ENCODE assay signal across 1 cellular context in genomic region chr1:234406871-234407270, GRCh38.
TF ChIP-seq lines count a peak whose summit lies in the region.

No MANE protein-coding gene starts in this region.

TF ChIP-seq in K562, 482 proteins besides CTCF, POLR2A, EP300 and RAD21 (continued from another document):
- no peak for TF ChIP-seq ARID3B (CRISPR knock-in tag; IDR thresholded peaks at IDR 0.05; ENCODE audit: borderline replicate concordance)
- TF ChIP-seq CHD2 (IDR thresholded peaks at IDR 0.05; ENCODE audit: low read depth, low read length) = no peak
- no peak for TF ChIP-seq NCOA6 (IDR thresholded peaks at IDR 0.05)
- no peak for TF ChIP-seq MAFK (IDR thresholded peaks at IDR 0.05; ENCODE audit: low read length)
- no peak for TF ChIP-seq BCL6 (CRISPR knock-in tag; IDR thresholded peaks at IDR 0.05)
- no peak for TF ChIP-seq ZNF75A (CRISPR knock-in tag; IDR thresholded peaks at IDR 0.05)
- peak; percentile 47; the same call in 1 of the 2 replicates for TF ChIP-seq TEAD4 (IDR thresholded peaks at IDR 0.05; ENCODE audit: low read length)
- TF ChIP-seq TEAD4 (CRISPR knock-in tag; IDR thresholded peaks at IDR 0.05; ENCODE audit: borderline replicate concordance) = no peak
TF ChIP-seq in K562: peak in this region for 14.
